ENCODE assay signal across 8 cellular contexts in genomic region chr1:160228431-160228830, GRCh38.
"Had no signal": no experiment of that assay in that cellular context is flagged by ENCODE, and none has a peak within 500 bp of the region (broad histone marks: within the 10 kb centered on the region; RNA-seq: fewer than 3 reads in every experiment).

No MANE protein-coding gene starts in this region.

- ATAC-seq: GM23338 had no signal

- H3K4me1 Mint-ChIP-seq: GM23338, H9 had no signal

- H3K4me3 Mint-ChIP-seq: GM23338, H9 had no signal

- FAIRE-seq: H1, H54, HTR-8/SVneo had no signal

- DNase-seq: H9, HCEC 1CT, IMR-90, KG1 had no signal

- H3K27ac Mint-ChIP-seq: GM23338, H9 had no signal

- H3K9me3 Mint-ChIP-seq: GM23338, H9 had no signal
